21 cellular contexts compared by ENCODE assay signal in genomic region chr5:34927785-34928184, GRCh38.
"Had no signal": no experiment of that assay in that cellular context is flagged by ENCODE, and none has a peak within 500 bp of the region (broad histone marks: within the 10 kb centered on the region; RNA-seq: fewer than 3 reads in every experiment).

No MANE protein-coding gene starts in this region.

- DNase-seq: activated CD4-positive, alpha-beta memory T cell treated with anti-CD3 and anti-CD28 coated beads, Interleukin-2, amount 10 ng/mL, durations not matched to agents 7 days and 5 days; activated CD4-positive, alpha-beta T cell treated with anti-CD3 and anti-CD28 coated beads for 48 hours; activated CD4-positive, CD25-positive, alpha-beta regulatory T cell; activated naive CD4-positive, alpha-beta T cell treated with Interleukin-2 at 50 U/mL for 16 hours; activated naive CD8-positive, alpha-beta T cell treated with anti-CD3 and anti-CD28 coated beads, Interleukin-2, amount 50 U/mL, for 24 hours; activated T-cell treated with anti-CD3 and anti-CD28 coated beads, Interleukin-2, amount 50 U/mL, for 1 hour; aorta; head of caudate nucleus; left ventricle myocardium inferior; mammary epithelial cell; psoas muscle; right cardiac atrium; stimulated activated CD4-positive, alpha-beta T cell treated with anti-CD3 and anti-CD28 coated beads, Interleukin-2, amount 100 ng/mL, for 48 hours; stimulated activated naive CD8-positive, alpha-beta T cell treated with anti-CD3 and anti-CD28 coated beads, Interleukin-15, amount 100 ng/mL, for 72 hours; trophoblast cell had no signal

- H3K9me3 ChIP-seq: breast epithelium, left ventricle myocardium inferior, psoas muscle, suprapubic skin had no signal

- H3K36me3 ChIP-seq: breast epithelium had no signal

- FAIRE-seq: frontal cortex had no signal

- H3K27me3 Mint-ChIP-seq: activated CD4-positive, alpha-beta memory T cell treated with anti-CD3 and anti-CD28 coated beads, Interleukin-2, amount 10 ng/mL, durations not matched to agents 7 days and 5 days; activated naive CD8-positive, alpha-beta T cell treated with anti-CD3 and anti-CD28 coated beads, Interleukin-2, amount 50 U/mL, for 24 hours; stimulated activated naive CD8-positive, alpha-beta T cell treated with anti-CD3 and anti-CD28 coated beads, Interleukin-15, amount 100 ng/mL, for 72 hours had no signal

- H3K27ac ChIP-seq: coronary artery, psoas muscle, skin epidermis, suprapubic skin had no signal

- H3K4me3 Mint-ChIP-seq: activated CD4-positive, alpha-beta memory T cell treated with anti-CD3 and anti-CD28 coated beads, Interleukin-2, amount 10 ng/mL, durations not matched to agents 7 days and 5 days had no signal

- ATAC-seq: activated naive CD8-positive, alpha-beta T cell treated with anti-CD3 and anti-CD28 coated beads, Interleukin-2, amount 50 U/mL, for 24 hours; psoas muscle; right cardiac atrium; stimulated activated naive CD8-positive, alpha-beta T cell treated with anti-CD3 and anti-CD28 coated beads, Interleukin-15, amount 100 ng/mL, for 72 hours had no signal

- H3K27me3 ChIP-seq: breast epithelium, suprapubic skin had no signal

- H3K9me3 Mint-ChIP-seq: activated CD4-positive, alpha-beta memory T cell treated with anti-CD3 and anti-CD28 coated beads, Interleukin-2, amount 10 ng/mL, durations not matched to agents 7 days and 5 days; activated naive CD8-positive, alpha-beta T cell treated with anti-CD3 and anti-CD28 coated beads, Interleukin-2, amount 50 U/mL, for 24 hours; activated T-helper 2 cell treated with anti-CD3 and anti-CD28 coated beads, Interferon-gamma antibody, Interleukin-2, Interleukin-4, amounts not matched to agents 10 μg/mL and 5 μg/mL and 100 μg/mL, durations not matched to agents 14 hours and 24 hours and 36 hours; stimulated activated naive CD8-positive, alpha-beta T cell treated with anti-CD3 and anti-CD28 coated beads, Interleukin-15, amount 100 ng/mL, for 72 hours had no signal

- H3K4me3 ChIP-seq: breast epithelium, coronary artery, left ventricle myocardium inferior, skin epidermis, suprapubic skin had no signal

- H3K27ac Mint-ChIP-seq: activated CD4-positive, alpha-beta memory T cell treated with anti-CD3 and anti-CD28 coated beads, Interleukin-2, amount 10 ng/mL, durations not matched to agents 7 days and 5 days; activated naive CD8-positive, alpha-beta T cell treated with anti-CD3 and anti-CD28 coated beads, Interleukin-2, amount 50 U/mL, for 24 hours; activated T-helper 2 cell treated with anti-CD3 and anti-CD28 coated beads, Interferon-gamma antibody, Interleukin-2, Interleukin-4, amounts not matched to agents 10 μg/mL and 5 μg/mL and 100 μg/mL, durations not matched to agents 14 hours and 24 hours and 36 hours; stimulated activated naive CD8-positive, alpha-beta T cell treated with anti-CD3 and anti-CD28 coated beads, Interleukin-15, amount 100 ng/mL, for 72 hours had no signal
